1 cellular context compared by ENCODE assay signal in the genomic region with DNA sequence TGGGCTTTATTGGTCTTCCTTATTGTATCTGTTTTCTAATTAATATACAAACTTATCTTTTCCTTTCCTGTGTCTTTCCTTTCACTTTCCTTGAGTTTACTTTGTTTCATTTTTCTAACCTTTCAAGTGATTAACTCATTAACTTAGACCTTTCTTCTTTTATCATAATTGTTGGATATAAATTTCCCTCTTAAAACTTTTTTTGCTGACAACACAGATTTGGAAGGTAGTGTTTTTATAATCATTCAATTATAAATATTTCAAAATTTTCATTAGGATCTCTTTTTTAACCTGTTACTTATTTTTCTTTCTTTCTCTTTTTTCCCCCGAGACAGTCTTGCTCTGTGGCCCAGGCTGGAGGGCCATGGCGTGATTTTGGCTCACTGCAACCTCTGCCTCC.
TF ChIP-seq lines count a peak whose summit lies in the region.

No MANE protein-coding gene starts in this region.

TF ChIP-seq in GM23338, 12 proteins besides CTCF, POLR2A, EP300 and RAD21 (continued from another document):
- no peak for TF ChIP-seq JUNB (IDR thresholded peaks at IDR 0.05; ENCODE audit: unreplicated experiment)
